8 cellular contexts compared by ENCODE assay signal in genomic region chr10:96831200-96831866, GRCh38. TPM values are rescaled to one million over a fixed set of nuclear protein-coding genes. Genes with fewer than 3 reads are reported as not detected.
DNase-seq lines count a peak whose midpoint lies in the region; ATAC-seq and TF ChIP-seq lines count a peak whose summit lies in the region.

No MANE protein-coding gene starts in this region.

- WGBS in right lobe of liver (ENCODE audit: insufficient coverage, low coverage, low lambda C conversion rate, missing lambda C conversion rate): 10% methylated on average over 14 of the region's 14 CpGs

- TF ChIP-seq POLR2A in right lobe of liver (IDR thresholded peaks at IDR 0.05): no peak

- H3K27me3 ChIP-seq in right lobe of liver (no peaks in the 10 kb centered on the region), tibial artery (no peaks in the 10 kb centered on the region)

- H3K36me3 Mint-ChIP-seq in activated T-cell treated with anti-CD3 and anti-CD28 coated beads, Interleukin-2, amount 50 U/mL, for 4 hours (ENCODE audit: insufficient read depth): peaks cover 4% of the 10 kb centered on the region

- H3K27me3 Mint-ChIP-seq in activated T-cell treated with anti-CD3 and anti-CD28 coated beads, Interleukin-2, amount 50 U/mL, for 4 hours (ENCODE audit: low read depth): no peaks in the 10 kb centered on the region

- intact Hi-C loops in right lobe of liver (cut with DNase I): no loop called here
- intact Hi-C loops in tibial artery (cut with DNase I; ENCODE audit: low total_unique reads): loop anchor here (5.0 kb wide), 1 partner anchor 244 kb away; the partner anchor contains the start of gene TM9SF3

- H3K9me3 Mint-ChIP-seq in activated T-cell treated with anti-CD3 and anti-CD28 coated beads, Interleukin-2, amount 50 U/mL, for 4 hours: no peaks in the 10 kb centered on the region

- H3K4me3 ChIP-seq in right lobe of liver (peak overlapping the region; percentile 40 to 83 (median 60)), tibial artery (peak overlapping the region; percentile 99)

- H3K27ac ChIP-seq in angular gyrus (ENCODE audit: low read depth, low read length) (peak overlapping the region; percentile 80), right lobe of liver (peak overlapping the region; percentile 58 to 88 (median 87)), tibial artery (peak overlapping the region; percentile 90 to 97)

- peak overlapping the region; percentile 89 for H3K4me3 Mint-ChIP-seq in activated T-cell treated with anti-CD3 and anti-CD28 coated beads, Interleukin-2, amount 50 U/mL, for 4 hours

- H3K4me1 Mint-ChIP-seq in activated T-cell treated with anti-CD3 and anti-CD28 coated beads, Interleukin-2, amount 50 U/mL, for 4 hours (ENCODE audit: low read depth): peaks cover 48% of the 10 kb centered on the region

- H3K4me1 ChIP-seq in right lobe of liver (peaks cover 0 to 23% (median 5%) of the 10 kb centered on the region in 4 donors), tibial artery (peaks cover 0 to 34% (median 14%) of the 10 kb centered on the region in 4 donors)

- no peaks in the 10 kb centered on the region for H3K36me3 ChIP-seq in right lobe of liver
- no peaks in the 10 kb centered on the region for H3K36me3 ChIP-seq in tibial artery

- TF ChIP-seq CTCF in right lobe of liver (IDR thresholded peaks at IDR 0.05) (no peak), tibial artery (IDR thresholded peaks at IDR 0.05) (no peak)

- H3K9me3 ChIP-seq in right lobe of liver (no peaks in the 10 kb centered on the region), tibial artery (no peaks in the 10 kb centered on the region)

- no peak for ATAC-seq in activated T-cell treated with anti-CD3 and anti-CD28 coated beads, Interleukin-2, amount 50 U/mL, for 4 hours
- no peak for ATAC-seq in right lobe of liver
- no peak for ATAC-seq in GM21360 (IDR thresholded peaks at IDR 0.05; ENCODE audit: unreplicated experiment)

- DNase-seq in activated T-cell treated with anti-CD3 and anti-CD28 coated beads, Interleukin-2, amount 50 U/mL, for 4 hours: no peak
- DNase-seq in activated T-cell treated with anti-CD3 and anti-CD28 coated beads for 4 hours (no peak), right lobe of liver (no peak), tibial artery (no peak), NCI-H146 (lab: John Stamatoyannopoulos, UW) (no peak)
- DNase-seq in activated CD4-positive, CD25-positive, alpha-beta regulatory T cell treated with anti-CD3 and anti-CD28 coated beads, Interleukin-2, amount 50 U/mL, for 72 hours: no peak

RNA-seq across cellular contexts. Expression of gene LCOR, which starts 0.8 kb away (rescaled TPM):
- total RNA-seq in activated T-cell treated with anti-CD3 and anti-CD28 coated beads, Interleukin-2, amount 50 U/mL, for 4 hours: 10 to 100 TPM; 20.0 to 23.6 (median 21.9) TPM
- total RNA-seq in right lobe of liver: 10 to 100 TPM in 5 of 6 experiments, 1 to 10 TPM in 1; 8.6 to 16.3 (median 12.9) TPM
